In genomic region chr3:32184187-32184730, GRCh38 we compare ENCODE assay signal across 24 cellular contexts. TPM values are rescaled to one million over a fixed set of nuclear protein-coding genes. Genes with fewer than 3 reads are reported as not detected.
DNase-seq lines count a peak whose midpoint lies in the region; ATAC-seq, FAIRE-seq and TF ChIP-seq lines count a peak whose summit lies in the region.
"Had no signal": no experiment of that assay in that cellular context is flagged by ENCODE, and none has a peak within 500 bp of the region (broad histone marks: within the 10 kb centered on the region; RNA-seq: fewer than 3 reads in every experiment).

No MANE protein-coding gene starts in this region.

- H3K9me3 ChIP-seq in astrocyte (ENCODE audit: insufficient read depth, low read depth, low read length) (no peaks in the 10 kb centered on the region), mesenchymal stem cell (ENCODE audit: control insufficient read depth, low read length) (no peaks in the 10 kb centered on the region)
- H3K9me3 ChIP-seq: SJSA1 had no signal

- TF ChIP-seq CTCF in AG10803 (conservative IDR thresholded peaks at IDR 0.05; ENCODE audit: low read length) (no peak), astrocyte (IDR thresholded peaks at IDR 0.05; ENCODE audit: insufficient read depth, low read depth, low read length) (no peak)

- no peak overlapping the region for H4K91ac ChIP-seq in mesenchymal stem cell (ENCODE audit: low read length)

- FAIRE-seq in astrocyte (lab: Jason Lieb, UNC) = no peak
- FAIRE-seq: GM12878, HTR-8/SVneo had no signal

- ATAC-seq in left ventricle myocardium superior (no peak), GM21515 (IDR thresholded peaks at IDR 0.05; ENCODE audit: unreplicated experiment) (no peak)
- ATAC-seq: GM12878, HCT116, Right ventricle myocardium inferior had no signal

- H3K4me3 ChIP-seq in AG10803 (ENCODE audit: low read length) (no peak overlapping the region), astrocyte (ENCODE audit: insufficient read depth, low read depth, low read length) (no peak overlapping the region), mesenchymal stem cell (ENCODE audit: insufficient read depth in 1 of 2, low read depth in 1 of 2, low read length in 2 of 2) (no peak overlapping the region)
- H3K4me3 ChIP-seq: GM12878, SJSA1 had no signal

- no peaks in the 10 kb centered on the region for H3K36me3 Mint-ChIP-seq in astrocyte (ENCODE audit: low read depth, unreplicated experiment)
- H3K36me3 Mint-ChIP-seq: CD8-positive, alpha-beta memory T cell had no signal

- H3K4me1 ChIP-seq in astrocyte (ENCODE audit: insufficient read depth, low read length) (no peaks in the 10 kb centered on the region), mesenchymal stem cell (ENCODE audit: control insufficient read depth, insufficient read depth, low read depth, low read length) (no peaks in the 10 kb centered on the region)
- H3K4me1 ChIP-seq: SJSA1 had no signal

- H3K4me1 Mint-ChIP-seq in astrocyte (ENCODE audit: low read depth, unreplicated experiment) = no peaks in the 10 kb centered on the region
- H3K4me1 Mint-ChIP-seq: CD8-positive, alpha-beta memory T cell had no signal

- intact Hi-C loops in left ventricle myocardium superior (cut with micrococcal nuclease) = no loop called here

- no peak overlapping the region for H2BK120ac ChIP-seq in mesenchymal stem cell (ENCODE audit: low read depth, low read length)

- DNase-seq in AG10803 (ENCODE audit: low read depth) (peak; percentile 86), GM04503 (ENCODE audit: low read depth) (peak; percentile 30), astrocyte (ENCODE audit: low read depth) (peak; percentile 86), non-pigmented ciliary epithelial cell (ENCODE audit: low read depth) (peak; percentile 14), NAMALWA (ENCODE audit: low spot score) (no peak), mesenchymal stem cell (no peak), left ventricle myocardium superior (no peak)
- DNase-seq: AML-193; Calu3; CD8-positive, alpha-beta memory T cell; GOT3; KG1; NCI-H1105 treated with DMSO at 0.1 percent for 48 hours; NCI-H2029 treated with DMSO at 0.1 percent for 48 hours; NCI-H345; NCI-H524 treated with DMSO at 0.1 percent for 48 hours; SW 1271 had no signal

- H3K9ac ChIP-seq in astrocyte (ENCODE audit: low read length) (no peak overlapping the region), mesenchymal stem cell (ENCODE audit: low read length) (no peak overlapping the region)

- no peak overlapping the region for H4K8ac ChIP-seq in mesenchymal stem cell (ENCODE audit: low read length)

- no peak overlapping the region for H3K4me3 Mint-ChIP-seq in astrocyte (ENCODE audit: unreplicated experiment)
- H3K4me3 Mint-ChIP-seq: CD8-positive, alpha-beta memory T cell had no signal

- H3K9me3 Mint-ChIP-seq in astrocyte (ENCODE audit: unreplicated experiment) = no peaks in the 10 kb centered on the region
- H3K9me3 Mint-ChIP-seq: CD8-positive, alpha-beta memory T cell had no signal

- H3K27ac Mint-ChIP-seq in astrocyte (ENCODE audit: unreplicated experiment) = no peak overlapping the region
- H3K27ac Mint-ChIP-seq: CD8-positive, alpha-beta memory T cell had no signal

- no peak overlapping the region for H2BK15ac ChIP-seq in mesenchymal stem cell (ENCODE audit: low read depth, poor library complexity, severe bottlenecking)

- H2BK5ac ChIP-seq in mesenchymal stem cell (ENCODE audit: low read depth, low read length, poor library complexity, severe bottlenecking) = no peak overlapping the region

- peaks cover 16% of the 10 kb centered on the region for H3K27me3 Mint-ChIP-seq in astrocyte (ENCODE audit: low read depth, unreplicated experiment)

- no peak overlapping the region for H3K18ac ChIP-seq in mesenchymal stem cell (ENCODE audit: low read depth in 1 of 2, low read length in 2 of 2)

- H3K14ac ChIP-seq in mesenchymal stem cell (ENCODE audit: low read length in 2 of 2) = no peak overlapping the region

- H2BK12ac ChIP-seq in mesenchymal stem cell (ENCODE audit: low read length in 2 of 2) = no peak overlapping the region

- no peak overlapping the region for H3K4me2 ChIP-seq in astrocyte (ENCODE audit: low read length)
- H3K4me2 ChIP-seq in mesenchymal stem cell (ENCODE audit: low read length, poor library complexity, severe bottlenecking) = no peak overlapping the region

- H3K36me3 ChIP-seq in astrocyte (ENCODE audit: insufficient read depth, low read length) (no peaks in the 10 kb centered on the region), mesenchymal stem cell (ENCODE audit: control insufficient read depth in 1 of 2, insufficient read depth in 2 of 2, low read depth in 1 of 2, low read length in 2 of 2) (no peaks in the 10 kb centered on the region)
- H3K36me3 ChIP-seq: SJSA1 had no signal

- 88% methylated on average over 2 of the region's 3 CpGs for WGBS in mesenchymal stem cell

- no peak overlapping the region for H3K23ac ChIP-seq in mesenchymal stem cell (ENCODE audit: low read length in 2 of 2)

- H3K79me2 ChIP-seq in astrocyte (ENCODE audit: insufficient read depth, low read length) = no peaks in the 10 kb centered on the region

- H3K4ac ChIP-seq in mesenchymal stem cell (ENCODE audit: low read depth in 1 of 2, low read length in 2 of 2) = no peak overlapping the region

- H3K79me1 ChIP-seq in mesenchymal stem cell (replicated peaks; ENCODE audit: low read length, poor library complexity, severe bottlenecking) = no peaks in the 10 kb centered on the region

- H3K27ac ChIP-seq in astrocyte (ENCODE audit: low read depth, low read length) = no peak overlapping the region
- H3K27ac ChIP-seq in mesenchymal stem cell (ENCODE audit: low read length, poor library complexity, severe bottlenecking) = no peak overlapping the region
- H3K27ac ChIP-seq: C4-2B, SJSA1 had no signal

- H3K27me3 ChIP-seq in astrocyte (ENCODE audit: insufficient read depth, low read length) (peaks cover 6% of the 10 kb centered on the region), mesenchymal stem cell (ENCODE audit: control insufficient read depth in 1 of 2, insufficient read depth in 1 of 2, low read length in 2 of 2) (peaks cover 0 to 16% of the 10 kb centered on the region in 2 experiments)

- H2AFZ ChIP-seq in astrocyte (ENCODE audit: low read depth, low read length) = no peak overlapping the region
- H2AFZ ChIP-seq in mesenchymal stem cell (ENCODE audit: low read depth, low read length) = no peak overlapping the region

- H2AK5ac ChIP-seq in mesenchymal stem cell (ENCODE audit: low read length, severe bottlenecking) = no peak overlapping the region

- no peaks in the 10 kb centered on the region for H4K20me1 ChIP-seq in astrocyte (ENCODE audit: insufficient read depth, low read length)

RNA-seq across cellular contexts. Expression of gene CMTM8, which starts 54.2 kb away (rescaled TPM):
- total RNA-seq in astrocyte (1.6 TPM in 2 replicates), left ventricle myocardium superior (3.8 TPM)
- polyA plus RNA-seq in mesenchymal stem cell (2013, experiment 1 of 2) = 0.39 TPM
- 0.59 TPM for polyA plus RNA-seq in mesenchymal stem cell (2013, experiment 2 of 2)
- total RNA-seq: SJSA1 had no signal

Comparison
In these comparisons a context has a peak if more than half of its experiments do, and no peak if none do; other contexts are left out.
1. DNase-seq: peak in AG10803 (single experiment), GM04503 (single experiment), astrocyte (single experiment) and non-pigmented ciliary epithelial cell (single experiment); none in NAMALWA (single experiment), mesenchymal stem cell (single experiment) and left ventricle myocardium superior (single experiment).